ENCODE assay signal across 16 cellular contexts in the genomic region with DNA sequence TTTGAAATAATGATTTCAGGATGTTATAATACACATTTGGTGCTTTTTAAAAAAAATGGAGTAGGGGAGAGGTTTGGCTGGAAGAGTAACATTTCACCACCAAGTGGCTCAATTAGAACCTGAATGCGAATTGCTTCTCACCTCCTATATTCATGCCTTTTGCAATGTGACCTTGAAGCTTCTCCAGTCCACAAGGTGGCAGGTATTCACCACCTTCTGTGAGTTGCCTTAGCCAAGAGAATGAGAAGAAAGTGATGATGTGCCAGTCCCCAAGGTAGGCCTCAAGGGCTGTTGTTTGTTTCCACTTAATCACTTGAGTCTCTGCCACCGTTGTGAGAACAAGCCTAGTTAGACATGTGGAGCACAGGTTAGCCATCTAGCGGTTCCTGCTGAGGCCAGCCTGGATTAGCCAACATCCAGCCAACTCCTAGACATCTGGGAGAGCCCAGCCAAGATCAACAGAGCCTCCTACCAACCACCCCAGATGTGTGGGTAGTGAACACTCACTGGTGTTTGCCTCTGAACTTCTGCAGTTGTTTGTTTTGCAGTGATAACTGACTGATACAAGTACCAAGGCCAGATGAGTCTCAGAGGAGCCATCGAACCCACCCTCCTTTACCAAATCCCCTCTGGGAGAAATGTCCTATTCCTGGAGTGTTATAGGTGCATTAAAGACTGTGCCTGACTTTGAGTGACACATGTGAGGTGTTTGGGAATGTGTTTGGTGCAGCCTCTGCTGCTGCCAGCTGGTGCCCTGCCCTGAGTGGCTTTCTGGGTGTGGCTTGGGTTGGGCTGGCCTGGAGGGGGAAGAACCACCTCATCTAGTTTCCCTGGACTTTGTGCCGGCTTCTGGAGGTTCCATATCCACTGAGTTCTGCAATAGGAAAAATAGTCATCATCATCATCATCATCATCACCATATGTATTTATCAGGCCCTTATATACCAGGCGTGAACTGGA.
A peak's percentile ranks its signal among the peaks of the same experiment; 100 is the strongest.
DNase-seq lines count a peak whose midpoint lies in the region; ATAC-seq and TF ChIP-seq lines count a peak whose summit lies in the region.
"Had no signal": no experiment of that assay in that cellular context is flagged by ENCODE, and none has a peak within 500 bp of the region (broad histone marks: within the 10 kb centered on the region; RNA-seq: fewer than 3 reads in every experiment).

No MANE protein-coding gene starts in this region.

- CTCF ChIA-PET in OCI-LY7 (lab: Charles Lee; ENCODE audit: unreplicated experiment) (no interaction called here), Caco-2 (lab: Charles Lee) (no interaction called here)

- POLR2A ChIA-PET in OCI-LY7 (lab: Charles Lee), result no interaction called here
- POLR2A ChIA-PET in Caco-2 (lab: Charles Lee), result no interaction called here

- H3K4me1 Mint-ChIP-seq in stimulated activated naive CD8-positive, alpha-beta T cell treated with anti-CD3 and anti-CD28 coated beads, Interleukin-15, amount 100 ng/mL, for 72 hours, result no peaks in the 10 kb centered on the region
- H3K4me1 Mint-ChIP-seq in Caco-2 (ENCODE audit: low read depth, unreplicated experiment), result peaks cover 23% of the 10 kb centered on the region
- peaks cover 14% of the 10 kb centered on the region for H3K4me1 Mint-ChIP-seq in glutamatergic neuron (ENCODE audit: low read depth, unreplicated experiment)
- H3K4me1 Mint-ChIP-seq: naive B cell; stimulated activated naive B cell treated with anti-CD40 and anti-IgM and Interleukin-4, amounts not matched to agents 10 μg/mL and 1 μg/mL and 100 μg/mL, for 72 hours had no signal

- peak in 1 of 2 donors; percentile 15 for DNase-seq in stimulated activated naive CD8-positive, alpha-beta T cell treated with anti-CD3 and anti-CD28 coated beads, Interleukin-15, amount 100 ng/mL, for 72 hours
- DNase-seq in stimulated activated naive CD8-positive, alpha-beta T cell treated with anti-CD3 and anti-CD28 coated beads, Interleukin-15, Interleukin-2, amounts not matched to agents 100 U/mL and 50 U/mL, for 24 hours, result no peak
- DNase-seq in OCI-LY7 (ENCODE audit: low spot score), result peak; percentile 11
- DNase-seq in fibroblast of mammary gland (ENCODE audit: low read depth), result peak; percentile 10
- no peak for DNase-seq in Caco-2
- DNase-seq in glutamatergic neuron, result no peak
- DNase-seq: foreskin fibroblast; IMR-90; islet precursor cell; naive B cell; stimulated activated CD4-positive, alpha-beta T cell treated with anti-CD3 and anti-CD28 coated beads, Interleukin-4, amount 100 ng/mL, for 1 hour; stimulated activated naive B cell treated with anti-CD40 and anti-IgM and Interleukin-4, amounts not matched to agents 10 μg/mL and 1 μg/mL and 100 μg/mL, for 72 hours had no signal

- H3K9me2 ChIP-seq in OCI-LY7 (ENCODE audit: insufficient read depth, low read length), result no peaks in the 10 kb centered on the region

- H3K4me3 Mint-ChIP-seq in stimulated activated naive CD8-positive, alpha-beta T cell treated with anti-CD3 and anti-CD28 coated beads, Interleukin-15, amount 100 ng/mL, for 72 hours, result no peak overlapping the region
- no peak overlapping the region for H3K4me3 Mint-ChIP-seq in Caco-2 (ENCODE audit: unreplicated experiment)
- no peak overlapping the region for H3K4me3 Mint-ChIP-seq in glutamatergic neuron (ENCODE audit: unreplicated experiment)
- H3K4me3 Mint-ChIP-seq: dendritic cell treated with granulocyte-macrophage colony-stimulating factor and Interleukin-4, amounts not matched to agents 40 ng/mL and 50 ng/mL, for 4 days; naive B cell; stimulated activated naive B cell treated with anti-CD40 and anti-IgM and Interleukin-4, amounts not matched to agents 10 μg/mL and 1 μg/mL and 100 μg/mL, for 72 hours had no signal

- H3K27ac Mint-ChIP-seq in stimulated activated naive CD8-positive, alpha-beta T cell treated with anti-CD3 and anti-CD28 coated beads, Interleukin-15, amount 100 ng/mL, for 72 hours, result no peak overlapping the region
- H3K27ac Mint-ChIP-seq in Caco-2 (ENCODE audit: unreplicated experiment), result no peak overlapping the region
- H3K27ac Mint-ChIP-seq in glutamatergic neuron (ENCODE audit: unreplicated experiment), result no peak overlapping the region
- H3K27ac Mint-ChIP-seq: dendritic cell treated with granulocyte-macrophage colony-stimulating factor and Interleukin-4, amounts not matched to agents 40 ng/mL and 50 ng/mL, for 4 days; naive B cell; stimulated activated naive B cell treated with anti-CD40 and anti-IgM and Interleukin-4, amounts not matched to agents 10 μg/mL and 1 μg/mL and 100 μg/mL, for 72 hours had no signal

- peaks cover 4 to 7% of the 10 kb centered on the region in 2 donors for H3K9me3 Mint-ChIP-seq in stimulated activated naive CD8-positive, alpha-beta T cell treated with anti-CD3 and anti-CD28 coated beads, Interleukin-15, amount 100 ng/mL, for 72 hours
- H3K9me3 Mint-ChIP-seq in Caco-2 (ENCODE audit: unreplicated experiment) (peaks cover 25% of the 10 kb centered on the region), glutamatergic neuron (ENCODE audit: unreplicated experiment) (peaks cover 6% of the 10 kb centered on the region)

- H3K4me3 ChIP-seq in OCI-LY7 (ENCODE audit: low read depth, low read length, poor library complexity, severe bottlenecking), result no peak overlapping the region
- no peak overlapping the region for H3K4me3 ChIP-seq in fibroblast of mammary gland (ENCODE audit: control insufficient read depth, low read depth, low read length)
- H3K4me3 ChIP-seq in Caco-2 (ENCODE audit: low read depth, low read length), result no peak overlapping the region

- no peaks in the 10 kb centered on the region for H4K20me1 ChIP-seq in OCI-LY7 (ENCODE audit: insufficient read depth, low read length)

- H3K4me1 ChIP-seq in OCI-LY7 (ENCODE audit: insufficient read depth, low read length, poor library complexity, severe bottlenecking) (no peaks in the 10 kb centered on the region), Caco-2 (peaks cover 20% of the 10 kb centered on the region)

- H3K4me2 ChIP-seq in OCI-LY7 (ENCODE audit: low read length), result no peak overlapping the region

- intact Hi-C loops in OCI-LY7 (cut with micrococcal nuclease; ENCODE audit: unreplicated experiment), result no loop called here
- intact Hi-C loops in Caco-2 (cut with micrococcal nuclease; ENCODE audit: unreplicated experiment), result no loop called here

- H3K9me3 ChIP-seq in OCI-LY7 (ENCODE audit: low read length) (no peaks in the 10 kb centered on the region), Caco-2 (peaks cover 7% of the 10 kb centered on the region; the same call in 1 of the 2 replicates)

- H3K36me3 Mint-ChIP-seq in Caco-2 (ENCODE audit: insufficient read depth, unreplicated experiment) (no peaks in the 10 kb centered on the region), glutamatergic neuron (ENCODE audit: unreplicated experiment) (peaks cover 12% of the 10 kb centered on the region)
- H3K36me3 Mint-ChIP-seq: naive B cell had no signal

- H3K79me2 ChIP-seq in OCI-LY7 (ENCODE audit: insufficient read depth, low read depth, low read length), result no peaks in the 10 kb centered on the region

- no peak overlapping the region for H3K27ac ChIP-seq in OCI-LY7 (ENCODE audit: low read depth, low read length, poor library complexity, severe bottlenecking)

- no TSS peak for BruUV-seq in OCI-LY7 (replicated peaks; lab: Mats Ljungman, UMichigan)
- BruUV-seq in Caco-2 (replicated peaks; lab: Mats Ljungman, UMichigan), result no TSS peak

- H3K27me3 ChIP-seq in Caco-2 (replicated peaks; ENCODE audit: control insufficient read depth, insufficient read depth, low read length), result no peaks in the 10 kb centered on the region

- TF ChIP-seq CTCF in OCI-LY7 (conservative IDR thresholded peaks at IDR 0.05; ENCODE audit: low read length), result peak; percentile 43; the same call in 1 of the 2 replicates
- no peak for TF ChIP-seq CTCF in fibroblast of mammary gland (conservative IDR thresholded peaks at IDR 0.05; ENCODE audit: control insufficient read depth, insufficient read depth, low read depth, low read length)
- no peak for TF ChIP-seq CTCF in Caco-2 (IDR thresholded peaks at IDR 0.05; ENCODE audit: insufficient read depth in 1 of 2, low read depth in 1 of 2, low read length in 1 of 2, severe bottlenecking in 1 of 2, unreplicated experiment in 1 of 2)
- no peak for TF ChIP-seq CTCF in glutamatergic neuron (IDR thresholded peaks at IDR 0.05; ENCODE audit: partially characterized antibody, unreplicated experiment)

- peak; percentile 45 for ATAC-seq in stimulated activated naive CD8-positive, alpha-beta T cell treated with anti-CD3 and anti-CD28 coated beads, Interleukin-15, amount 100 ng/mL, for 72 hours
- no peak for ATAC-seq in stimulated activated naive CD8-positive, alpha-beta T cell treated with anti-CD3 and anti-CD28 coated beads, Interleukin-15, Interleukin-2, amounts not matched to agents 100 U/mL and 50 U/mL, for 24 hours
- ATAC-seq in HG03159 (IDR thresholded peaks at IDR 0.05; ENCODE audit: unreplicated experiment) (no peak), GM18909 (IDR thresholded peaks at IDR 0.05; ENCODE audit: poor library complexity, unreplicated experiment) (no peak)
- ATAC-seq: Right ventricle myocardium inferior; stimulated activated naive B cell treated with anti-CD40 and anti-IgM and Interleukin-4, amounts not matched to agents 10 μg/mL and 1 μg/mL and 100 μg/mL, for 72 hours had no signal

- H3K36me3 ChIP-seq in OCI-LY7 (ENCODE audit: insufficient read depth, low read length) (no peaks in the 10 kb centered on the region), Caco-2 (ENCODE audit: control insufficient read depth, insufficient read depth, low read length) (no peaks in the 10 kb centered on the region)

- no peaks in the 10 kb centered on the region for H3K27me3 Mint-ChIP-seq in stimulated activated naive CD8-positive, alpha-beta T cell treated with anti-CD3 and anti-CD28 coated beads, Interleukin-15, amount 100 ng/mL, for 72 hours
- H3K27me3 Mint-ChIP-seq in Caco-2 (ENCODE audit: insufficient read depth, unreplicated experiment), result no peaks in the 10 kb centered on the region
- H3K27me3 Mint-ChIP-seq in glutamatergic neuron (ENCODE audit: unreplicated experiment), result peaks cover 2% of the 10 kb centered on the region

- H2AFZ ChIP-seq in OCI-LY7 (ENCODE audit: low read length), result no peak overlapping the region

Comparison
In these comparisons a context has a peak if more than half of its experiments do, and no peak if none do; other contexts are left out.
1. DNase-seq: peak in OCI-LY7 (single experiment) and fibroblast of mammary gland (single experiment); none in stimulated activated naive CD8-positive, alpha-beta T cell treated with anti-CD3 and anti-CD28 coated beads, Interleukin-15, Interleukin-2, amounts not matched to agents 100 U/mL and 50 U/mL, for 24 hours (single experiment), Caco-2 (0 of 2) and glutamatergic neuron (single experiment).